22 cellular contexts compared by ENCODE assay signal in genomic region chr20:10513091-10513490, GRCh38.
"Had no signal": no experiment of that assay in that cellular context is flagged by ENCODE, and none has a peak within 500 bp of the region (broad histone marks: within the 10 kb centered on the region; RNA-seq: fewer than 3 reads in every experiment).

No MANE protein-coding gene starts in this region.

- ATAC-seq: esophagus mucosa, gastrocnemius medialis, natural killer cell had no signal

- H3K36me3 ChIP-seq: adrenal gland, breast epithelium, gastrocnemius medialis, WERI-Rb-1 had no signal

- H3K27me3 ChIP-seq: adrenal gland, breast epithelium, gastrocnemius medialis had no signal

- DNase-seq: activated CD4-positive, alpha-beta T cell treated with anti-CD3 and anti-CD28 coated beads for 1 hour; activated CD4-positive, alpha-beta T cell treated with anti-CD3 and anti-CD28 coated beads, Interleukin-2, amount 50 U/mL, for 4 hours; activated gamma-delta T cell treated with Interleukin-2 at 50 U/mL for 16 hours; adrenal gland; cortex of kidney; effector CD8-positive, alpha-beta T cell; gastrocnemius medialis; head of caudate nucleus; immature natural killer cell; kidney glomerular epithelial cell; natural killer cell; nucleus accumbens; posterior cingulate gyrus; retina; stimulated activated CD4-positive, alpha-beta T cell treated with anti-CD3 and anti-CD28 coated beads, Interleukin-12 subunit alpha, Interleukin-12 subunit beta, amount 100 ng/mL, for 4 hours; stimulated activated CD4-positive, alpha-beta T cell treated with anti-CD3 and anti-CD28 coated beads, Interleukin-1b, Interleukin-23, amount 100 ng/mL, for 48 hours; stimulated activated CD8-positive, alpha-beta memory T cell treated with anti-CD3 and anti-CD28 coated beads, Interleukin-4, amount 100 ng/mL, for 48 hours; stimulated activated naive CD4-positive, alpha-beta T cell; T-helper 2 cell; WERI-Rb-1 had no signal

- H3K4me3 ChIP-seq: adrenal gland, breast epithelium, gastrocnemius medialis had no signal

- H3K9me3 ChIP-seq: adrenal gland, breast epithelium, gastrocnemius medialis had no signal

- H3K27ac ChIP-seq: gastrocnemius medialis, WERI-Rb-1 had no signal
